8 cellular contexts compared by ENCODE assay signal in the genomic region with DNA sequence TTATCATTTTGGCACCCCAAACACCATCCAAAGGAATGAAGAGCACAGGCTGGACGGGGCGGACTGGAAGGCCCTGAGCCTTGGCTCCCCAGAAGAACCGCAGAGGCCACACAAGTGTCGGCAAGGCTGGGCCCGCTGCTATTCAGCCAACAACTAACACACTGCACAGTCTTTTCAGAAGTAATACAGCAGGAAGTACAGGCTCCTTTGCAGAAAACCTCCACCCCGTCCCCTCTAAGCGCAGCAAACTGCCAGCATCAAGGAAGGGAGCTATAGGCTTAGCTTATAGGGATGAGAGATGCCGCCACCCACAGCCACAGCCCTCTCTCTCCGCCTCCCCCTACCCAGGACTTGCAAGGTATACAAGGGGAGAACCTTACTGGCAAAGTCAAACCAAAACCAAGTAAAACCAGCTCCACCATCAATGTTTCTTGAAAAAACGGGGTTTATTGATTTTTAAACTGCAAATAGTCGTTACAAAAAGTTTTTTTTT. TPM values are rescaled to one million over a fixed set of nuclear protein-coding genes. Genes with fewer than 3 reads are reported as not detected.
A peak's percentile ranks its signal among the peaks of the same experiment; 100 is the strongest.
DNase-seq lines count a peak whose midpoint lies in the region; ATAC-seq and TF ChIP-seq lines count a peak whose summit lies in the region.

No MANE protein-coding gene starts in this region.

- no peaks in the 10 kb centered on the region for H3K9me3 ChIP-seq in body of pancreas
- H3K9me3 ChIP-seq in thyroid gland, result no peaks in the 10 kb centered on the region

- ATAC-seq in left ventricle myocardium superior (no peak), body of pancreas (no peak), HG03439 (IDR thresholded peaks at IDR 0.05; ENCODE audit: unreplicated experiment) (no peak)

- TF ChIP-seq POLR2A in body of pancreas (IDR thresholded peaks at IDR 0.05) (peak; percentile 17 to 66 (median 50)), thyroid gland (IDR thresholded peaks at IDR 0.05) (peak in 1 of 2 donors; percentile 9)

- H3K27me3 ChIP-seq in body of pancreas (no peaks in the 10 kb centered on the region), thyroid gland (no peaks in the 10 kb centered on the region)

- H3K36me3 ChIP-seq in body of pancreas (replicated peaks in 1 of 2; ENCODE audit: insufficient read depth in 1 of 2, low read depth in 2 of 2), result peaks cover 0 to 9% of the 10 kb centered on the region in 2 donors
- H3K36me3 ChIP-seq in thyroid gland, result peaks cover 22 to 46% of the 10 kb centered on the region in 2 donors

- WGBS in body of pancreas, 2 donors, result 49 to 59% methylated on average over 11 of the region's 11 CpGs
- WGBS in thyroid gland, 2 donors, result 60 to 64% methylated on average over 11 of the region's 11 CpGs

- DNase-seq in cardiac septum (ENCODE audit: low spot score) (peak; percentile 75), left ventricle myocardium superior (no peak), body of pancreas (peak; percentile 52 to 68 (median 66)), lung microvascular endothelial cell (ENCODE audit: low read depth in 2 of 2) (peak; percentile 31 to 42), thyroid gland (peak in 1 of 2 donors; percentile 26), MV-4-11 (lab: John Stamatoyannopoulos, UW) (no peak), NOMO-1 (lab: John Stamatoyannopoulos, UW; ENCODE audit: unreplicated experiment in 2 of 2) (no peak)

- TF ChIP-seq CTCF in body of pancreas (IDR thresholded peaks at IDR 0.05), result no peak
- TF ChIP-seq CTCF in thyroid gland (IDR thresholded peaks at IDR 0.05), result no peak

- H3K27ac ChIP-seq in body of pancreas (peak overlapping the region; percentile 95 to 100 (median 98)), thyroid gland (peak overlapping the region; percentile 73 to 100 (median 100))

- H3K4me3 ChIP-seq in body of pancreas, result no peak overlapping the region
- no peak overlapping the region for H3K4me3 ChIP-seq in thyroid gland (replicated peaks in 1 of 3)

- H3K4me1 ChIP-seq in body of pancreas (peaks cover 67% of the 10 kb centered on the region), thyroid gland (peaks cover 16 to 25% of the 10 kb centered on the region in 2 donors)

- intact Hi-C loops in cardiac septum (cut with DNase I), result loop anchor here (5.0 kb wide), 3 partner anchors 55 to 265 kb away; no protein-coding TSS in a partner anchor
- intact Hi-C loops in left ventricle myocardium superior (cut with micrococcal nuclease), result no loop called here
- intact Hi-C loops in body of pancreas (cut with DNase I), result no loop called here
- intact Hi-C loops in thyroid gland (cut with DNase I), result no loop called here

RNA-seq across cellular contexts. Expression of gene ZFP36L1, which starts 5.6 kb away (rescaled TPM):
- total RNA-seq in cardiac septum (69.2 TPM), left ventricle myocardium superior (49.2 TPM), body of pancreas (100 to 1,000 TPM; 155 to 365 TPM), lung microvascular endothelial cell (5.7 and 8.7 TPM in 2 replicates), thyroid gland (100 to 1,000 TPM in 3 of 4 donors, 10 to 100 TPM in 1; 96.9 to 274 (median 127) TPM)

Comparison
In these comparisons a context has a peak if more than half of its experiments do, and no peak if none do; other contexts are left out.
1. DNase-seq: peak in cardiac septum (single experiment), body of pancreas (4 of 4) and lung microvascular endothelial cell (2 of 2); none in left ventricle myocardium superior (single experiment), MV-4-11 (single experiment) and NOMO-1 (0 of 2).